1 cellular context compared by ENCODE assay signal in genomic region chr2:38737925-38738324, GRCh38.
TF ChIP-seq lines count a peak whose summit lies in the region.

No MANE protein-coding gene starts in this region.

TF ChIP-seq in GM23338, 12 proteins besides CTCF, POLR2A, EP300 and RAD21 (continued from another document):
- TF ChIP-seq ZNF462 (CRISPR knock-in tag; IDR thresholded peaks at IDR 0.05) (no peak), EZH2phosphoT487 (IDR thresholded peaks at IDR 0.05; ENCODE audit: unreplicated experiment) (no peak), EZH2 (IDR thresholded peaks at IDR 0.05; ENCODE audit: low read depth, unreplicated experiment) (no peak), NANOG (IDR thresholded peaks at IDR 0.05; ENCODE audit: borderline replicate concordance) (no peak), ZNF331 (CRISPR knock-in tag; IDR thresholded peaks at IDR 0.05; ENCODE audit: low read depth) (no peak), CREB1 (CRISPR knock-in tag; IDR thresholded peaks at IDR 0.05; ENCODE audit: low read depth) (no peak), ETS1 (IDR thresholded peaks at IDR 0.05) (no peak), ZNF114 (CRISPR knock-in tag; IDR thresholded peaks at IDR 0.05) (no peak), STAT1 (IDR thresholded peaks at IDR 0.05; ENCODE audit: unreplicated experiment) (no peak)
